Comparison of ENCODE assay signal across 11 cellular contexts in genomic region chr3:39637807-39638206, GRCh38.
DNase-seq lines count a peak whose midpoint lies in the region; ATAC-seq, FAIRE-seq and TF ChIP-seq lines count a peak whose summit lies in the region.
"Had no signal": no experiment of that assay in that cellular context is flagged by ENCODE, and none has a peak within 500 bp of the region (broad histone marks: within the 10 kb centered on the region; RNA-seq: fewer than 3 reads in every experiment).

No MANE protein-coding gene starts in this region.

- no peak overlapping the region for H3K4me3 ChIP-seq in fibroblast of the aortic adventitia (ENCODE audit: low read depth, low read length)
- H3K4me3 ChIP-seq: esophagus muscularis mucosa, right lobe of liver had no signal

- TF ChIP-seq POLR2A in GM12892 (IDR thresholded peaks at IDR 0.05; ENCODE audit: low read depth, low read length), result no peak

- DNase-seq in ACHN, result peak; percentile 70
- DNase-seq in GM12892 (ENCODE audit: insufficient read length), result no peak
- peak; percentile 51 for DNase-seq in RPMI7951 (ENCODE audit: low read depth)
- peak; percentile 31 for DNase-seq in fibroblast of the aortic adventitia (ENCODE audit: low read depth)
- no peak for DNase-seq in KBM-7
- DNase-seq in anterior cingulate cortex (lab: John Stamatoyannopoulos, UW), result no peak
- no peak for DNase-seq in effector CD4-positive, alpha-beta T cell
- DNase-seq: right lobe of liver; stimulated activated naive CD8-positive, alpha-beta T cell treated with anti-CD3 and anti-CD28 coated beads, Interleukin-15, Interleukin-2, amounts not matched to agents 100 U/mL and 50 U/mL, for 24 hours had no signal

- in situ Hi-C loops in ACHN (cut with HindIII; ENCODE audit: low pct_ligation_motif_present, low pct_unique_long_range_greater_than_20kb, low sequenced_read_pairs), result no loop called here
- in situ Hi-C loops in KBM-7 (cut with MboI; ENCODE audit: low pct_unique_long_range_greater_than_20kb, low sequenced_read_pairs), result no loop called here

- ATAC-seq in GM18520 (IDR thresholded peaks at IDR 0.05; ENCODE audit: unreplicated experiment), result no peak
- ATAC-seq: stimulated activated naive CD8-positive, alpha-beta T cell treated with anti-CD3 and anti-CD28 coated beads, Interleukin-15, Interleukin-2, amounts not matched to agents 100 U/mL and 50 U/mL, for 24 hours had no signal

- peak; percentile 24 for TF ChIP-seq CTCF in fibroblast of the aortic adventitia (IDR thresholded peaks at IDR 0.05; ENCODE audit: insufficient read depth, low read length)

- peak; percentile 14 for FAIRE-seq in GM12892 (lab: Jason Lieb, UNC)

Comparison
In these comparisons a context has a peak if more than half of its experiments do, and no peak if none do; other contexts are left out.
1. DNase-seq: peak in ACHN (single experiment), RPMI7951 (single experiment) and fibroblast of the aortic adventitia (single experiment); none in GM12892 (single experiment), KBM-7 (single experiment), anterior cingulate cortex (0 of 58) and effector CD4-positive, alpha-beta T cell (single experiment).